ENCODE assay signal across 12 cellular contexts in the genomic region with DNA sequence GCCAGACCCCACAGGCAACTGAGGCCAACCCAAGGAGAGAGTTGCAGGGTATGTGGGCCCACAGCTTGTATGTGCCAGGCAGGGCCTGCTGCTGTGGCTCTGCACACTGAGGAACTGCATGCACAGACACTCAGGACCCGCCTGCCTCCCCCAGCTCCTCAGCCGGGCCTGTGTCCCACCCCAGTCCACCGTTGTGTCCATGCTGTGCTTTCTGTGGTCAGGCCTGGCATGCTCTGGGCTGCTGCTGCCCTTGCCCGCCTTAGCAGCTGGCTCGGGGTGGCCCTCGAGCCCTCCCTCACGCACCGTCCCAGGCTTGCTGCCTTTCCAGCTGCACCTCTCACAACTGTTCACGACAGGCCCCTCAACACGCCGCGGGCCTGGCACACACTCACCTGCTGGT. TPM values are rescaled to one million over a fixed set of nuclear protein-coding genes. Genes with fewer than 3 reads are reported as not detected.
A peak's percentile ranks its signal among the peaks of the same experiment; 100 is the strongest.
DNase-seq lines count a peak whose midpoint lies in the region; ATAC-seq and TF ChIP-seq lines count a peak whose summit lies in the region.
"Had no signal": no experiment of that assay in that cellular context is flagged by ENCODE, and none has a peak within 500 bp of the region (broad histone marks: within the 10 kb centered on the region; RNA-seq: fewer than 3 reads in every experiment).

No MANE protein-coding gene starts in this region.

- peak overlapping the region; percentile 98 for H3K27ac Mint-ChIP-seq in activated T-helper 17 cell treated with anti-CD3 and anti-CD28 coated beads, Interleukin-2, amount 50 U/mL, for 72 hours
- peak overlapping the region; percentile 94 for H3K27ac Mint-ChIP-seq in memory B cell

- TF ChIP-seq EP300 in suprapubic skin (IDR thresholded peaks at IDR 0.05) = no peak

- 94% methylated on average over 9 of the region's 12 CpGs for WGBS in suprapubic skin

- H3K9me3 Mint-ChIP-seq in activated T-cell treated with anti-CD3 and anti-CD28 coated beads, Interleukin-2, amount 50 U/mL, for 4 hours = no peaks in the 10 kb centered on the region
- no peaks in the 10 kb centered on the region for H3K9me3 Mint-ChIP-seq in activated T-helper 17 cell treated with anti-CD3 and anti-CD28 coated beads, Interleukin-2, amount 50 U/mL, for 72 hours
- H3K9me3 Mint-ChIP-seq in memory B cell = no peaks in the 10 kb centered on the region

- DNase-seq in activated T-cell treated with anti-CD3 and anti-CD28 coated beads, Interleukin-2, amount 50 U/mL, for 4 hours = no peak
- DNase-seq in activated T-cell treated with anti-CD3 and anti-CD28 coated beads, Interleukin-2, amount 50 U/mL, for 48 hours = no peak
- DNase-seq in memory B cell (ENCODE audit: low spot score in 2 of 2) = no peak
- no peak for DNase-seq in suprapubic skin (ENCODE audit: low spot score in 2 of 2)
- DNase-seq: ACHN, mucosa of descending colon, NCI-H526, SJCRH30 had no signal

- no peaks in the 10 kb centered on the region for H3K36me3 ChIP-seq in suprapubic skin
- H3K36me3 ChIP-seq: SJCRH30 had no signal

- TF ChIP-seq CTCF in suprapubic skin (IDR thresholded peaks at IDR 0.05) = no peak

- peaks cover 84% of the 10 kb centered on the region for H3K4me1 Mint-ChIP-seq in activated T-cell treated with anti-CD3 and anti-CD28 coated beads, Interleukin-2, amount 50 U/mL, for 4 hours (ENCODE audit: low read depth)
- H3K4me1 Mint-ChIP-seq in activated T-helper 17 cell treated with anti-CD3 and anti-CD28 coated beads, Interleukin-2, amount 50 U/mL, for 72 hours = peaks cover 56% of the 10 kb centered on the region
- H3K4me1 Mint-ChIP-seq in memory B cell = peaks cover 60% of the 10 kb centered on the region

- H3K27me3 Mint-ChIP-seq in activated T-cell treated with anti-CD3 and anti-CD28 coated beads, Interleukin-2, amount 50 U/mL, for 4 hours (ENCODE audit: low read depth) = no peaks in the 10 kb centered on the region
- no peaks in the 10 kb centered on the region for H3K27me3 Mint-ChIP-seq in activated T-helper 17 cell treated with anti-CD3 and anti-CD28 coated beads, Interleukin-2, amount 50 U/mL, for 72 hours
- no peaks in the 10 kb centered on the region for H3K27me3 Mint-ChIP-seq in memory B cell

- no peak overlapping the region for H3K4me3 ChIP-seq in suprapubic skin
- H3K4me3 ChIP-seq: mucosa of descending colon, SJCRH30 had no signal

- no peak for ATAC-seq in activated T-cell treated with anti-CD3 and anti-CD28 coated beads, Interleukin-2, amount 50 U/mL, for 4 hours
- no peak for ATAC-seq in activated T-helper 17 cell treated with anti-CD3 and anti-CD28 coated beads, Interleukin-2, amount 50 U/mL, for 72 hours (replicated peaks)
- no peak for ATAC-seq in memory B cell (ENCODE audit: low read depth)
- no peak for ATAC-seq in GM21526 (IDR thresholded peaks at IDR 0.05; ENCODE audit: low FRiP score, unreplicated experiment)
- ATAC-seq in GM18867 (IDR thresholded peaks at IDR 0.05; ENCODE audit: unreplicated experiment) = no peak
- ATAC-seq in GM18909 (IDR thresholded peaks at IDR 0.05; ENCODE audit: poor library complexity, unreplicated experiment) = no peak
- ATAC-seq: mucosa of descending colon had no signal

- H3K4me3 Mint-ChIP-seq in activated T-cell treated with anti-CD3 and anti-CD28 coated beads, Interleukin-2, amount 50 U/mL, for 4 hours = peak overlapping the region; percentile 8
- peak overlapping the region; percentile 99 for H3K4me3 Mint-ChIP-seq in activated T-helper 17 cell treated with anti-CD3 and anti-CD28 coated beads, Interleukin-2, amount 50 U/mL, for 72 hours
- peak overlapping the region; percentile 11 for H3K4me3 Mint-ChIP-seq in memory B cell

- H3K4me1 ChIP-seq in suprapubic skin = peaks cover 64% of the 10 kb centered on the region

- H3K27me3 ChIP-seq in suprapubic skin = no peaks in the 10 kb centered on the region
- H3K27me3 ChIP-seq: SJCRH30 had no signal

- H3K36me3 Mint-ChIP-seq in activated T-cell treated with anti-CD3 and anti-CD28 coated beads, Interleukin-2, amount 50 U/mL, for 4 hours (ENCODE audit: insufficient read depth) = peaks cover 14% of the 10 kb centered on the region
- peaks cover 80% of the 10 kb centered on the region for H3K36me3 Mint-ChIP-seq in activated T-helper 17 cell treated with anti-CD3 and anti-CD28 coated beads, Interleukin-2, amount 50 U/mL, for 72 hours (ENCODE audit: low read depth)
- peaks cover 3% of the 10 kb centered on the region for H3K36me3 Mint-ChIP-seq in memory B cell

- H3K27ac ChIP-seq in suprapubic skin = peak overlapping the region; percentile 95
- H3K27ac ChIP-seq: SJCRH30 had no signal

- no peak for TF ChIP-seq POLR2A in suprapubic skin (IDR thresholded peaks at IDR 0.05)

- no peaks in the 10 kb centered on the region for H3K9me3 ChIP-seq in suprapubic skin
- H3K9me3 ChIP-seq: mucosa of descending colon, SJCRH30 had no signal

RNA-seq across cellular contexts. Expression of gene GYPC, which starts 4.1 kb away (rescaled TPM):
- total RNA-seq in activated T-cell treated with anti-CD3 and anti-CD28 coated beads, Interleukin-2, amount 50 U/mL, for 4 hours = 10 to 100 TPM; 85.2 to 98.3 (median 93.4) TPM
- 100 to 1,000 TPM; 115 to 123 TPM for total RNA-seq in activated T-helper 17 cell treated with anti-CD3 and anti-CD28 coated beads, Interleukin-2, amount 50 U/mL, for 72 hours
- 10 to 100 TPM; 21.3 to 43.7 (median 32.1) TPM for total RNA-seq in suprapubic skin

Comparison
In these comparisons a context has a peak if more than half of its experiments do, and no peak if none do; other contexts are left out.
1. H3K4me3 Mint-ChIP-seq: peak in every context shown above with its lines; median percentile 99 in activated T-helper 17 cell treated with anti-CD3 and anti-CD28 coated beads, Interleukin-2, amount 50 U/mL, for 72 hours; 11 in memory B cell; 8 in activated T-cell treated with anti-CD3 and anti-CD28 coated beads, Interleukin-2, amount 50 U/mL, for 4 hours.